In the genomic region with DNA sequence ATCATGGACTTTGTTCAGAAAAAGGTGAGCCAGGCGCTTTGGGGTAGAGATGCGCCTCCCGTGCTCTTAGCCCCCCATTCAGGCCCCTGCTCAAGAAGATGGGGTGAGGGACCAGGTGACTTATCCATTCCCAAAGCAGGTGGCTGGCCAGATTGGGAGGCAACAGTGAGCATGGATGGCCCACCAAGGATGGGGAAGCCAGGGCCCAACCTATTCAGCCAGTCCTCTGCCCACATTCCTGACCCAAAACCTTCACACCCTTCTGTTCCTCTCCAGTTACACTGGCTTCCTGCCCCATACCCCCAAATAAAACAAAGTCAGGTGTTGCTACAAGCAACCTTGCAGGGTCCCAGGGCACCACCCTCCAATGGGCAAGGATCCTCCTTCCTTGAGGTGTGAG, we compare ENCODE assay signal across 18 cellular contexts.
"Had no signal": no experiment of that assay in that cellular context is flagged by ENCODE, and none has a peak within 500 bp of the region (broad histone marks: within the 10 kb centered on the region; RNA-seq: fewer than 3 reads in every experiment).

No MANE protein-coding gene starts in this region.

- H3K4me1 Mint-ChIP-seq: immature natural killer cell had no signal

- H3K4me3 ChIP-seq: adrenal gland, coronary artery, esophagus squamous epithelium, neural progenitor cell, SK-N-MC, uterus had no signal

- H3K27ac Mint-ChIP-seq: activated naive CD4-positive, alpha-beta T cell treated with anti-CD3 and anti-CD28 coated beads, Interleukin-2, amount 10 ng/mL, durations not matched to agents 7 days and 5 days; immature natural killer cell; neural progenitor cell had no signal

- DNase-seq: activated naive CD4-positive, alpha-beta T cell treated with anti-CD3 and anti-CD28 coated beads, Interleukin-2, amount 10 ng/mL, durations not matched to agents 7 days and 5 days; activated T-cell treated with anti-CD3 and anti-CD28 coated beads for 4 hours; central memory CD4-positive, alpha-beta T cell; effector CD4-positive, alpha-beta T cell; esophagus squamous epithelium; immature natural killer cell; small intestine; stimulated activated CD4-positive, alpha-beta T cell treated with anti-CD3 and anti-CD28 coated beads, Interleukin-4, amount 100 ng/mL, for 4 hours; stimulated activated CD8-positive, alpha-beta memory T cell treated with anti-CD3 and anti-CD28 coated beads, Interleukin-4, amount 100 ng/mL, for 48 hours; stimulated activated naive CD8-positive, alpha-beta T cell treated with anti-CD3 and anti-CD28 coated beads, Interleukin-15, Interleukin-2, amounts not matched to agents 100 U/mL and 50 U/mL, for 24 hours; T-helper 9 cell had no signal

- H3K9me3 ChIP-seq: adrenal gland, esophagus squamous epithelium, uterus had no signal

- H3K27me3 ChIP-seq: adrenal gland, esophagus squamous epithelium, neural progenitor cell, uterus had no signal

- ATAC-seq: activated CD4-positive, CD25-positive, alpha-beta regulatory T cell treated with anti-CD3 and anti-CD28 coated beads, Interleukin-2, amount 50 U/mL, for 24 hours; left colon; stimulated activated naive CD8-positive, alpha-beta T cell treated with anti-CD3 and anti-CD28 coated beads, Interleukin-15, Interleukin-2, amounts not matched to agents 100 U/mL and 50 U/mL, for 24 hours had no signal

- H3K36me3 ChIP-seq: adrenal gland, esophagus squamous epithelium, neural progenitor cell, uterus had no signal

- H3K9me3 Mint-ChIP-seq: activated naive CD4-positive, alpha-beta T cell treated with anti-CD3 and anti-CD28 coated beads, Interleukin-2, amount 10 ng/mL, durations not matched to agents 7 days and 5 days; neural progenitor cell had no signal

- H3K4me1 ChIP-seq: adrenal gland, uterus had no signal

- H3K27ac ChIP-seq: adrenal gland, neural progenitor cell, SK-N-MC, uterus had no signal

- H3K36me3 Mint-ChIP-seq: immature natural killer cell had no signal

- H3K4me3 Mint-ChIP-seq: activated naive CD4-positive, alpha-beta T cell treated with anti-CD3 and anti-CD28 coated beads, Interleukin-2, amount 10 ng/mL, durations not matched to agents 7 days and 5 days; immature natural killer cell; neural progenitor cell had no signal
